In the genomic region with DNA sequence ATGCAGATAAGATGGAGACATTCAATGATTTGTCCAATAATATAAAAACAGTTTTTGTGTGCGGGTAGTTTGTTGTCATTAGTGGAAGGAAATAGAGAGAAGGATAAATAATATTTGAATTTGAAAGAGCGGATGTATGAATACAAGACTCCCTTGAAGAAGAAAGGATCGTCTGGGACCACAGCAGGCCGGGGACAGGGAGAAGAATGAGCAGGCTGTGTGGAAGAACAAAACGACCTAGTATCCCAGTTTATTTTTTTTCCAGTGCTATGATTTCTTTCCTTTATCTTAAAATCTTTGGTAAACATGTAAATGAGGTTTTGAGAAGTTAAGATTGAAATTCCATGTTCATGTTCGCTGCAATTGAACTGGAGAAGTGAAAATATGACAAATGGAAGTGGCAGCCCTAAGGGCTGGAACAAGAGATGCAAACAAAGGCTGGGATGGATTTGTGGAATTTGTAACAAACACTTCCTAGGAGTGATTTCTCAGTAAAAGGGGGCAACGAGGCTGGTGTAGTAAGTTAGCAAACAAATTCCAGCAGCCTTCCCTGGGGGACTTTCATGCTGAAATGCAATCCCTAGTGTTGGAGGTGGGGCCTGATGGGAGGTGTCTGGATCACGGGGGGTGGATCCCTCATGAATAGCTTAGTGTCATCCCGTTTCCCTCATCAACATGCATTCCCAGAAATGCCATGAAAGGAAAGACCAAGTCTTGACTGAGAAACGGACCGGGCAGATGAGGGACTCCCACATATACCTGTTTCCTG, we compare ENCODE assay signal across 9 cellular contexts. TPM values are rescaled to one million over a fixed set of nuclear protein-coding genes. Genes with fewer than 3 reads are reported as not detected.
DNase-seq lines count a peak whose midpoint lies in the region; ATAC-seq and TF ChIP-seq lines count a peak whose summit lies in the region.
"Had no signal": no experiment of that assay in that cellular context is flagged by ENCODE, and none has a peak within 500 bp of the region (broad histone marks: within the 10 kb centered on the region; RNA-seq: fewer than 3 reads in every experiment).

No MANE protein-coding gene starts in this region.

- peak overlapping the region; percentile 91 for H3K27ac Mint-ChIP-seq in progenitor cell of endocrine pancreas

- peak; percentile 97 to 98 for ATAC-seq in right cardiac atrium
- ATAC-seq in HG02981 (IDR thresholded peaks at IDR 0.05; ENCODE audit: unreplicated experiment) = no peak
- no peak for ATAC-seq in GM21360 (IDR thresholded peaks at IDR 0.05; ENCODE audit: unreplicated experiment)
- no peak for ATAC-seq in HG03439 (IDR thresholded peaks at IDR 0.05; ENCODE audit: unreplicated experiment)

- H3K4me3 Mint-ChIP-seq in progenitor cell of endocrine pancreas (ENCODE audit: low read depth) = peak overlapping the region; percentile 78

- WGBS in right cardiac atrium = 13% methylated on average over 11 of the region's 11 CpGs

- H3K27me3 ChIP-seq in ascending aorta = no peaks in the 10 kb centered on the region
- H3K27me3 ChIP-seq in right cardiac atrium (ENCODE audit: control insufficient read depth, insufficient read depth) = no peaks in the 10 kb centered on the region

- H3K27ac ChIP-seq in ascending aorta = peak overlapping the region; percentile 72 to 83
- H3K27ac ChIP-seq in right cardiac atrium (ENCODE audit: low read length) = peak overlapping the region; percentile 97
- H3K27ac ChIP-seq: HL-60 had no signal

- H3K4me3 ChIP-seq in ascending aorta (peak overlapping the region; percentile 44 to 64), right cardiac atrium (ENCODE audit: low read length) (peak overlapping the region; percentile 84)

- no peaks in the 10 kb centered on the region for H3K36me3 ChIP-seq in ascending aorta

- H3K27me3 Mint-ChIP-seq in progenitor cell of endocrine pancreas = no peaks in the 10 kb centered on the region

- intact Hi-C loops in ascending aorta (cut with DNase I) (loop anchor here (1.0 to 5.0 kb wide), 4 partner anchors 10 to 1032 kb away; a partner anchor contains a TSS), right cardiac atrium (cut with DNase I) (loop anchor here in 2 of 4 donors (5.0 to 10.0 kb wide), 3 partner anchors 795 to 1037 kb away; no protein-coding TSS in a partner anchor)

- peaks cover 12% of the 10 kb centered on the region for H3K4me1 Mint-ChIP-seq in progenitor cell of endocrine pancreas (ENCODE audit: low read depth)

- TF ChIP-seq CTCF in ascending aorta (IDR thresholded peaks at IDR 0.05) = no peak
- TF ChIP-seq CTCF in progenitor cell of endocrine pancreas (IDR thresholded peaks at IDR 0.05; ENCODE audit: unreplicated experiment) = no peak

- DNase-seq in HCEC 1CT (peak; percentile 87), ascending aorta (ENCODE audit: low spot score in 2 of 2) (peak in 1 of 2 donors; percentile 89), right cardiac atrium (peak; percentile 85 to 88 (median 86)), progenitor cell of endocrine pancreas (ENCODE audit: low spot score, unreplicated experiment) (no peak), mesenteric fat pad (ENCODE audit: low spot score) (no peak)

- H3K9me3 ChIP-seq in ascending aorta (no peaks in the 10 kb centered on the region), right cardiac atrium (ENCODE audit: control insufficient read depth, low read length) (no peaks in the 10 kb centered on the region)

- no peaks in the 10 kb centered on the region for H3K9me3 Mint-ChIP-seq in progenitor cell of endocrine pancreas (ENCODE audit: low read depth)

- H3K4me1 ChIP-seq in ascending aorta = no peaks in the 10 kb centered on the region
- no peaks in the 10 kb centered on the region for H3K4me1 ChIP-seq in right cardiac atrium (ENCODE audit: control insufficient read depth, insufficient read depth, low read length)

- no peaks in the 10 kb centered on the region for H3K36me3 Mint-ChIP-seq in progenitor cell of endocrine pancreas (ENCODE audit: insufficient read depth)

RNA-seq across cellular contexts. Expression of a gene that starts 10.2 kb away (rescaled TPM):
- total RNA-seq in ascending aorta = 61.2 TPM
- total RNA-seq in right cardiac atrium = 10 to 100 TPM; 29.5 to 43.1 (median 34.1) TPM
- 34.1 TPM for polyA plus RNA-seq in right cardiac atrium
- 8.9 and 9.5 TPM in 2 replicates for total RNA-seq in progenitor cell of endocrine pancreas
- total RNA-seq in mesenteric fat pad = 128 TPM

Comparison
In these comparisons a context has a peak if more than half of its experiments do, and no peak if none do; other contexts are left out.
1. DNase-seq: peak in HCEC 1CT (single experiment) and right cardiac atrium (3 of 3); none in progenitor cell of endocrine pancreas (single experiment) and mesenteric fat pad (single experiment).
2. ATAC-seq: peak in right cardiac atrium (2 of 2); none in HG02981 (single experiment), GM21360 (single experiment) and HG03439 (single experiment).